ENCODE assay signal across 17 cellular contexts in genomic region chr17:82587234-82588086, GRCh38.
A peak's percentile ranks its signal among the peaks of the same experiment; 100 is the strongest.
DNase-seq lines count a peak whose midpoint lies in the region; ATAC-seq and TF ChIP-seq lines count a peak whose summit lies in the region.
"Had no signal": no experiment of that assay in that cellular context is flagged by ENCODE, and none has a peak within 500 bp of the region (broad histone marks: within the 10 kb centered on the region; RNA-seq: fewer than 3 reads in every experiment).

No MANE protein-coding gene starts in this region.

- H3K36me3 ChIP-seq in SK-N-MC (ENCODE audit: insufficient read depth, low read length) (peaks cover 50% of the 10 kb centered on the region), stomach smooth muscle (ENCODE audit: control insufficient read depth in 2 of 2, insufficient read depth in 2 of 2, low read length in 2 of 2) (peaks cover 24 to 30% of the 10 kb centered on the region in 2 donors)

- H3K9me3 ChIP-seq in SK-N-MC (ENCODE audit: low read depth, low read length), result no peaks in the 10 kb centered on the region
- no peaks in the 10 kb centered on the region for H3K9me3 ChIP-seq in stomach smooth muscle (ENCODE audit: control insufficient read depth in 2 of 2, low read length in 2 of 2)

- H3K4me3 Mint-ChIP-seq in activated T-cell treated with anti-CD3 and anti-CD28 coated beads, Interleukin-2, amount 50 U/mL, for 72 hours, result no peak overlapping the region
- H3K4me3 Mint-ChIP-seq in endothelial cell (ENCODE audit: unreplicated experiment), result no peak overlapping the region

- H3K27ac Mint-ChIP-seq in activated T-cell treated with anti-CD3 and anti-CD28 coated beads, Interleukin-2, amount 50 U/mL, for 72 hours, result peak overlapping the region; percentile 8
- H3K27ac Mint-ChIP-seq in endothelial cell (ENCODE audit: unreplicated experiment), result peak overlapping the region; percentile 72

- H3K27ac ChIP-seq in SK-N-MC, result peak overlapping the region; percentile 67
- H3K27ac ChIP-seq in stomach smooth muscle (ENCODE audit: low read length), result peak overlapping the region; percentile 55
- H3K27ac ChIP-seq: GM23248, KMS-11 had no signal

- no peak for TF ChIP-seq CTCF in endothelial cell (IDR thresholded peaks at IDR 0.05; ENCODE audit: unreplicated experiment)

- H3K4me3 ChIP-seq in SK-N-MC, result no peak overlapping the region
- H3K4me3 ChIP-seq in stomach smooth muscle (ENCODE audit: low read length in 2 of 2), result no peak overlapping the region
- H3K4me3 ChIP-seq: GM23248 had no signal

- no peaks in the 10 kb centered on the region for H3K27me3 Mint-ChIP-seq in activated T-cell treated with anti-CD3 and anti-CD28 coated beads, Interleukin-2, amount 50 U/mL, for 72 hours (ENCODE audit: low read depth)
- peaks cover 9% of the 10 kb centered on the region for H3K27me3 Mint-ChIP-seq in endothelial cell (ENCODE audit: unreplicated experiment)

- H3K27me3 ChIP-seq in stomach smooth muscle (ENCODE audit: control insufficient read depth in 1 of 2, insufficient read depth in 2 of 2, low read length in 2 of 2), result no peaks in the 10 kb centered on the region

- H3K9ac ChIP-seq in SK-N-MC (ENCODE audit: insufficient read length), result no peak overlapping the region
- H3K9ac ChIP-seq in stomach smooth muscle (ENCODE audit: low read length in 2 of 2), result no peak overlapping the region
- H3K9ac ChIP-seq: GM23248, KMS-11 had no signal

- peaks cover 10 to 13% of the 10 kb centered on the region in 2 donors for H3K36me3 Mint-ChIP-seq in activated T-cell treated with anti-CD3 and anti-CD28 coated beads, Interleukin-2, amount 50 U/mL, for 72 hours (ENCODE audit: insufficient read depth in 2 of 2)
- peaks cover 29% of the 10 kb centered on the region for H3K36me3 Mint-ChIP-seq in endothelial cell (ENCODE audit: low read depth, unreplicated experiment)

- DNase-seq in activated T-cell treated with anti-CD3 and anti-CD28 coated beads, Interleukin-2, amount 50 U/mL, for 72 hours, result peak; percentile 35 to 36
- DNase-seq in activated T-cell treated with anti-CD3 and anti-CD28 coated beads, Interleukin-2, amount 50 U/mL, for 48 hours, result no peak
- no peak for DNase-seq in SK-N-MC (ENCODE audit: low read depth, low spot score)
- DNase-seq in endothelial cell (ENCODE audit: low spot score), result no peak
- no peak for DNase-seq in NCI-H345 treated with DMSO at 0.1 percent for 48 hours (lab: John Stamatoyannopoulos, UW; ENCODE audit: unreplicated experiment)
- DNase-seq in NCI-H146 treated with DMSO at 0.1 percent for 48 hours (lab: John Stamatoyannopoulos, UW; ENCODE audit: unreplicated experiment), result no peak
- no peak for DNase-seq in NCI-H2081 treated with DMSO at 0.1 percent for 48 hours (lab: John Stamatoyannopoulos, UW)
- DNase-seq: activated CD4-positive, alpha-beta T cell treated with anti-CD3 and anti-CD28 coated beads for 48 hours; AML-193; anterior cingulate cortex; GM23248; mesenchymal stem cell; NCI-H524 treated with DMSO at 0.1 percent for 48 hours; Right ventricle myocardium superior; trophoblast cell had no signal

- no peaks in the 10 kb centered on the region for H3K9me3 Mint-ChIP-seq in activated T-cell treated with anti-CD3 and anti-CD28 coated beads, Interleukin-2, amount 50 U/mL, for 72 hours
- H3K9me3 Mint-ChIP-seq in endothelial cell (ENCODE audit: unreplicated experiment), result no peaks in the 10 kb centered on the region

- peaks cover 36% of the 10 kb centered on the region for H3K4me1 ChIP-seq in stomach smooth muscle (ENCODE audit: control insufficient read depth, insufficient read depth, low read length)

- peaks cover 40% of the 10 kb centered on the region for H3K4me1 Mint-ChIP-seq in activated T-cell treated with anti-CD3 and anti-CD28 coated beads, Interleukin-2, amount 50 U/mL, for 72 hours (ENCODE audit: low read depth)
- H3K4me1 Mint-ChIP-seq in endothelial cell (ENCODE audit: unreplicated experiment), result peaks cover 22% of the 10 kb centered on the region

- peak in 1 of 2 donors; percentile 4 for ATAC-seq in activated T-cell treated with anti-CD3 and anti-CD28 coated beads, Interleukin-2, amount 50 U/mL, for 72 hours (replicated peaks in 1 of 2)

Comparison
In these comparisons a context has a peak if more than half of its experiments do, and no peak if none do; other contexts are left out.
1. DNase-seq: peak in activated T-cell treated with anti-CD3 and anti-CD28 coated beads, Interleukin-2, amount 50 U/mL, for 72 hours (2 of 2); none in activated T-cell treated with anti-CD3 and anti-CD28 coated beads, Interleukin-2, amount 50 U/mL, for 48 hours (0 of 2), SK-N-MC (single experiment), endothelial cell (single experiment), NCI-H345 treated with DMSO at 0.1 percent for 48 hours (single experiment), NCI-H146 treated with DMSO at 0.1 percent for 48 hours (single experiment) and NCI-H2081 treated with DMSO at 0.1 percent for 48 hours (single experiment).